Comparison of ENCODE assay signal across 2 cellular contexts in genomic region chr1:150912623-150913022, GRCh38.
A peak's percentile ranks its signal among the peaks of the same experiment; 100 is the strongest.
TF ChIP-seq lines count a peak whose summit lies in the region.

No MANE protein-coding gene starts in this region.

TF ChIP-seq in GM23338, 12 proteins besides CTCF, POLR2A, EP300 and RAD21 (continued from another document):
- peak; percentile 81; the same call in 1 of the 2 replicates for TF ChIP-seq ZNF462 (CRISPR knock-in tag; IDR thresholded peaks at IDR 0.05)

TF ChIP-seq in WTC11, 78 proteins besides CTCF, POLR2A, EP300 and RAD21 (continued from another document):
- TF ChIP-seq AFF4 (CRISPR knock-in tag; IDR thresholded peaks at IDR 0.05; ENCODE audit: borderline replicate concordance) = no peak
- no peak for TF ChIP-seq ZNF121 (CRISPR knock-in tag; IDR thresholded peaks at IDR 0.05)
- TF ChIP-seq E2F1 (CRISPR knock-in tag; IDR thresholded peaks at IDR 0.05) = no peak
- TF ChIP-seq CBFB (CRISPR knock-in tag; IDR thresholded peaks at IDR 0.05; ENCODE audit: low read depth) = no peak
- no peak for TF ChIP-seq FOXP4 (CRISPR knock-in tag; IDR thresholded peaks at IDR 0.05)
- TF ChIP-seq ERG (CRISPR knock-in tag; IDR thresholded peaks at IDR 0.05) = no peak
- no peak for TF ChIP-seq FOXJ3 (CRISPR knock-in tag; IDR thresholded peaks at IDR 0.05; ENCODE audit: borderline replicate concordance)
- no peak for TF ChIP-seq HMGXB4 (CRISPR knock-in tag; IDR thresholded peaks at IDR 0.05)
- no peak for TF ChIP-seq FOXK1 (CRISPR knock-in tag; IDR thresholded peaks at IDR 0.05)
- no peak for TF ChIP-seq CREM (CRISPR knock-in tag; IDR thresholded peaks at IDR 0.05)
- TF ChIP-seq ZNF263 (CRISPR knock-in tag; IDR thresholded peaks at IDR 0.05; ENCODE audit: low read depth) = no peak
